In genomic region chr14:19435852-19436251, GRCh38 we compare ENCODE assay signal across 1 cellular context. TPM values are rescaled to one million over a fixed set of nuclear protein-coding genes. Genes with fewer than 3 reads are reported as not detected.
"Had no signal": no experiment of that assay in that cellular context is flagged by ENCODE, and none has a peak within 500 bp of the region (broad histone marks: within the 10 kb centered on the region; RNA-seq: fewer than 3 reads in every experiment).

No MANE protein-coding gene starts in this region.

RNA-seq across cellular contexts. Expression of gene POTEG, which starts 1.7 kb away (rescaled TPM):
- total RNA-seq: G401 had no signal
